17 cellular contexts compared by ENCODE assay signal in the genomic region with DNA sequence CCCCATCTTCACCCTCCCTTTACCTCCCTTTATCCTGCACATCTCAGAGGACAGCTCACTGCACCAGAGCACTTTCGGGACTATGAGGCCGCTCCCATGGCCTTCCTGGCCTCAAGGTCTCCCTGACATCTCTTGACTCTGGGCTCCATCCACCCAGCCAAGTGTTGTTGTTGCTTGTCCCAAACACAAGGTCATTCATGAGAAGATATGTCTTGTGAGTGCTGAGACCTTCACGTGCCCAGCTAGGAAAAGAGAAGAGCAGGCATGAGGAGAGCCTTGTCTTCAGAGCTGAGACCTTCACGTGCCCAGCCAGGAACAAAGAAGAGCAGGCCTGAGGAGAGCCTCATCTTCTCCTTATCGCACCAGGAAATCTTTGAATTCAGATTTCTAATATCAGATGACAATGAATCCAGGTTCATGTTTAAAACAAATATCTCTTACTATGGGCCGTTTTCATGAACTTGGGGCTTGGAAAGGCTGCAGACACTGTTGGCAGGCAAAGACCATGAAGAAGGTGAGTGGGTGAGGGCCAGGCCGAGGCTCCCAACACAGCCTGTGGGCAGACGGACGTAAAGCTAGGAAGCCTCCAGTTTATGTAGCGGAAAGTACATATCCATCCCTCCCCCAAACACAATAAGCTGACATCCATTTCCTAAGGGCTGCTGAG.
"Had no signal": no experiment of that assay in that cellular context is flagged by ENCODE, and none has a peak within 500 bp of the region (broad histone marks: within the 10 kb centered on the region; RNA-seq: fewer than 3 reads in every experiment).

No MANE protein-coding gene starts in this region.

- H3K27ac ChIP-seq: ascending aorta, thyroid gland had no signal

- ATAC-seq: activated CD4-positive, alpha-beta T cell treated with anti-CD3 and anti-CD28 coated beads for 36 hours; activated CD8-positive, alpha-beta memory T cell treated with anti-CD3 and anti-CD28 coated beads, Interleukin-2, amount 10 ng/mL, durations not matched to agents 7 days and 5 days; activated naive CD8-positive, alpha-beta T cell treated with anti-CD3 and anti-CD28 coated beads, Interleukin-2, amount 50 U/mL, for 24 hours; activated T-helper 17 cell treated with anti-CD3 and anti-CD28 coated beads, Interleukin-2, amount 50 U/mL, for 72 hours; left colon; stimulated activated naive B cell treated with anti-CD40 and anti-IgM and Interleukin-4, amounts not matched to agents 10 μg/mL and 1 μg/mL and 100 μg/mL, for 72 hours; WTC11 had no signal

- H3K27me3 ChIP-seq: ascending aorta, thyroid gland had no signal

- DNase-seq: activated CD4-positive, alpha-beta T cell treated with anti-CD3 and anti-CD28 coated beads for 36 hours; activated CD4-positive, alpha-beta T cell treated with anti-CD3 and anti-CD28 coated beads, Interleukin-2, amount 50 U/mL, for 48 hours; activated CD8-positive, alpha-beta memory T cell treated with anti-CD3 and anti-CD28 coated beads, Interleukin-2, amount 10 ng/mL, durations not matched to agents 7 days and 5 days; activated naive CD8-positive, alpha-beta T cell treated with anti-CD3 and anti-CD28 coated beads, Interleukin-2, amount 50 U/mL, for 24 hours; activated T-cell treated with anti-CD3 and anti-CD28 coated beads, Interleukin-2, amount 50 U/mL, for 1 hour; cortex of kidney; erythroblast; hypothalamus; islet precursor cell; left colon; stimulated activated naive B cell treated with anti-CD40 and anti-IgM and Interleukin-4, amounts not matched to agents 10 μg/mL and 1 μg/mL and 100 μg/mL, for 72 hours; thyroid gland had no signal

- H3K4me1 ChIP-seq: thyroid gland had no signal

- H3K27ac Mint-ChIP-seq: activated CD4-positive, alpha-beta T cell treated with anti-CD3 and anti-CD28 coated beads for 36 hours; activated CD8-positive, alpha-beta memory T cell treated with anti-CD3 and anti-CD28 coated beads, Interleukin-2, amount 10 ng/mL, durations not matched to agents 7 days and 5 days; activated naive CD4-positive, alpha-beta T cell treated with anti-CD3 and anti-CD28 coated beads, Interleukin-2, amount 10 ng/mL, durations not matched to agents 7 days and 5 days; activated naive CD8-positive, alpha-beta T cell treated with anti-CD3 and anti-CD28 coated beads, Interleukin-2, amount 50 U/mL, for 24 hours; activated T-helper 17 cell treated with anti-CD3 and anti-CD28 coated beads, Interleukin-2, amount 50 U/mL, for 72 hours; stimulated activated naive B cell treated with anti-CD40 and anti-IgM and Interleukin-4, amounts not matched to agents 10 μg/mL and 1 μg/mL and 100 μg/mL, for 72 hours; T-helper 2 cell treated with Interferon-gamma antibody and Interleukin-4, amounts not matched to agents 5 μg/mL and 100 μg/mL, for 36 hours; WTC11 had no signal

- H3K4me1 Mint-ChIP-seq: activated CD4-positive, alpha-beta T cell treated with anti-CD3 and anti-CD28 coated beads for 36 hours; activated CD8-positive, alpha-beta memory T cell treated with anti-CD3 and anti-CD28 coated beads, Interleukin-2, amount 10 ng/mL, durations not matched to agents 7 days and 5 days; activated naive CD4-positive, alpha-beta T cell treated with anti-CD3 and anti-CD28 coated beads, Interleukin-2, amount 10 ng/mL, durations not matched to agents 7 days and 5 days; activated naive CD8-positive, alpha-beta T cell treated with anti-CD3 and anti-CD28 coated beads, Interleukin-2, amount 50 U/mL, for 24 hours; activated T-helper 17 cell treated with anti-CD3 and anti-CD28 coated beads, Interleukin-2, amount 50 U/mL, for 72 hours; stimulated activated naive B cell treated with anti-CD40 and anti-IgM and Interleukin-4, amounts not matched to agents 10 μg/mL and 1 μg/mL and 100 μg/mL, for 72 hours; WTC11 had no signal

- H3K4me3 Mint-ChIP-seq: activated CD4-positive, alpha-beta T cell treated with anti-CD3 and anti-CD28 coated beads for 36 hours; activated CD8-positive, alpha-beta memory T cell treated with anti-CD3 and anti-CD28 coated beads, Interleukin-2, amount 10 ng/mL, durations not matched to agents 7 days and 5 days; activated naive CD4-positive, alpha-beta T cell treated with anti-CD3 and anti-CD28 coated beads, Interleukin-2, amount 10 ng/mL, durations not matched to agents 7 days and 5 days; activated naive CD8-positive, alpha-beta T cell treated with anti-CD3 and anti-CD28 coated beads, Interleukin-2, amount 50 U/mL, for 24 hours; activated T-helper 17 cell treated with anti-CD3 and anti-CD28 coated beads, Interleukin-2, amount 50 U/mL, for 72 hours; stimulated activated naive B cell treated with anti-CD40 and anti-IgM and Interleukin-4, amounts not matched to agents 10 μg/mL and 1 μg/mL and 100 μg/mL, for 72 hours; T-helper 2 cell treated with Interferon-gamma antibody and Interleukin-4, amounts not matched to agents 5 μg/mL and 100 μg/mL, for 36 hours; WTC11 had no signal

- H3K4me3 ChIP-seq: ascending aorta, thyroid gland had no signal

- H3K27me3 Mint-ChIP-seq: activated CD4-positive, alpha-beta T cell treated with anti-CD3 and anti-CD28 coated beads for 36 hours; activated T-helper 17 cell treated with anti-CD3 and anti-CD28 coated beads, Interleukin-2, amount 50 U/mL, for 72 hours had no signal

- H3K36me3 Mint-ChIP-seq: activated CD8-positive, alpha-beta memory T cell treated with anti-CD3 and anti-CD28 coated beads, Interleukin-2, amount 10 ng/mL, durations not matched to agents 7 days and 5 days; activated naive CD4-positive, alpha-beta T cell treated with anti-CD3 and anti-CD28 coated beads, Interleukin-2, amount 10 ng/mL, durations not matched to agents 7 days and 5 days; stimulated activated naive B cell treated with anti-CD40 and anti-IgM and Interleukin-4, amounts not matched to agents 10 μg/mL and 1 μg/mL and 100 μg/mL, for 72 hours had no signal

- H3K36me3 ChIP-seq: ascending aorta, thyroid gland had no signal

- H3K9me3 ChIP-seq: thyroid gland had no signal
